Comparison of ENCODE assay signal across 8 cellular contexts in genomic region chr10:13162013-13162364, GRCh38. TPM values are rescaled to one million over a fixed set of nuclear protein-coding genes. Genes with fewer than 3 reads are reported as not detected.
DNase-seq lines count a peak whose midpoint lies in the region; ATAC-seq and TF ChIP-seq lines count a peak whose summit lies in the region.

No MANE protein-coding gene starts in this region.

- no peak for TF ChIP-seq CTCF in DND-41 (IDR thresholded peaks at IDR 0.05; ENCODE audit: borderline replicate concordance, extremely low read depth, low read length, poor library complexity, severe bottlenecking)
- no peak for TF ChIP-seq CTCF in KMS-11 (conservative IDR thresholded peaks at IDR 0.05; ENCODE audit: low read depth, low read length)
- TF ChIP-seq CTCF in choroid plexus epithelial cell (conservative IDR thresholded peaks at IDR 0.05; ENCODE audit: low read depth, low read length) = no peak
- TF ChIP-seq CTCF in omental fat pad (IDR thresholded peaks at IDR 0.05) = no peak

- H4K20me1 ChIP-seq in DND-41 (ENCODE audit: insufficient read depth, low read length) (peaks cover 38% of the 10 kb centered on the region; the same call in 1 of the 2 replicates), KMS-11 (ENCODE audit: insufficient read depth) (0 out of 2 replicates have a peak, but pooled peaks cover 6% of the 10 kb centered on the region)

- H3K27me3 ChIP-seq in DND-41 (ENCODE audit: insufficient read depth, low read length, poor library complexity) = no peaks in the 10 kb centered on the region
- H3K27me3 ChIP-seq in KMS-11 (ENCODE audit: insufficient read depth, low read depth) = no peaks in the 10 kb centered on the region

- peaks cover 53% of the 10 kb centered on the region for H3K79me2 ChIP-seq in DND-41 (ENCODE audit: insufficient read depth, low read length)
- peaks cover 37% of the 10 kb centered on the region for H3K79me2 ChIP-seq in KMS-11 (ENCODE audit: insufficient read depth, low read depth)

- H3K36me3 ChIP-seq in DND-41 (ENCODE audit: insufficient read depth, low read length) = peaks cover 34% of the 10 kb centered on the region
- no peaks in the 10 kb centered on the region for H3K36me3 ChIP-seq in KMS-11 (ENCODE audit: insufficient read depth)

- H3K9ac ChIP-seq in DND-41 (ENCODE audit: low read depth, low read length) (peak overlapping the region; percentile 74), KMS-11 (peak overlapping the region; percentile 74)

- intact Hi-C loops in left colon (cut with DNase I, micrococcal nuclease) = loop anchor here in 1 of 2 donors (10.0 kb wide), 1 partner anchor 133 kb away; no protein-coding TSS in a partner anchor

- peak overlapping the region; percentile 76 for H2AFZ ChIP-seq in DND-41 (ENCODE audit: low read depth, low read length)
- H2AFZ ChIP-seq in KMS-11 (ENCODE audit: low read depth) = peak overlapping the region; percentile 76; the same call in 1 of the 2 replicates

- peak overlapping the region; percentile 69 for H3K27ac ChIP-seq in DND-41 (ENCODE audit: low read length)
- H3K27ac ChIP-seq in KMS-11 = peak overlapping the region; percentile 23; the same call in 1 of the 2 replicates

- H3K4me3 ChIP-seq in DND-41 (ENCODE audit: low read depth in 1 of 2, low read length in 2 of 2) (peak overlapping the region; percentile 90 to 91), KMS-11 (IDR thresholded peaks at IDR 0.05; ENCODE audit: insufficient read depth, low read depth, low read length) (peak overlapping the region; percentile 80), choroid plexus epithelial cell (ENCODE audit: low read depth, low read length) (peak overlapping the region; percentile 68)

- H3K4me1 ChIP-seq in DND-41 (ENCODE audit: insufficient read depth, low read length) (peaks cover 34% of the 10 kb centered on the region), KMS-11 (ENCODE audit: low read depth, poor library complexity, severe bottlenecking) (peaks cover 31% of the 10 kb centered on the region)

- no peak for ATAC-seq in DND-41 (ENCODE audit: insufficient read depth, low read depth)
- ATAC-seq in omental fat pad (ENCODE audit: low FRiP score) = peak; percentile 15
- no peak for ATAC-seq in left colon

- peak; percentile 37 for DNase-seq in DND-41
- no peak for DNase-seq in choroid plexus epithelial cell (ENCODE audit: low read depth)
- DNase-seq in omental fat pad (ENCODE audit: low spot score) = no peak
- no peak for DNase-seq in NCI-H748 (lab: John Stamatoyannopoulos, UW; ENCODE audit: unreplicated experiment)
- DNase-seq in NCI-H1436 (lab: John Stamatoyannopoulos, UW) = no peak
- DNase-seq in NCI-H748 treated with DMSO at 0.1 percent for 48 hours (lab: John Stamatoyannopoulos, UW) = no peak
- DNase-seq in left colon = no peak

- H3K4me2 ChIP-seq in DND-41 (ENCODE audit: insufficient read depth, low read length) (peak overlapping the region; percentile 92), KMS-11 (peak overlapping the region; percentile 70)

- no peaks in the 10 kb centered on the region for H3K9me3 ChIP-seq in DND-41 (ENCODE audit: insufficient read depth, low read length, severe bottlenecking)

RNA-seq across cellular contexts. Expression of gene MCM10, which starts 0.6 kb away (rescaled TPM):
- 1 to 10 TPM; 1.3 to 7.6 (median 2.8) TPM for total RNA-seq in omental fat pad
- total RNA-seq in left colon = 1 to 10 TPM; 1.9 to 5.0 TPM
